2 cellular contexts compared by ENCODE assay signal in genomic region chr7:83414947-83415346, GRCh38.
TF ChIP-seq lines count a peak whose summit lies in the region.

No MANE protein-coding gene starts in this region.

TF ChIP-seq in Ishikawa, 13 proteins besides CTCF, POLR2A, EP300 and RAD21:
- TF ChIP-seq NFIC (IDR thresholded peaks at IDR 0.05) (peak; percentile 34), CREB1 (IDR thresholded peaks at IDR 0.05; ENCODE audit: low read depth) (no peak), MAX (IDR thresholded peaks at IDR 0.05) (no peak), USF1 (IDR thresholded peaks at IDR 0.05) (no peak), REST (IDR thresholded peaks at IDR 0.05; ENCODE audit: low read depth) (no peak), CEBPB (IDR thresholded peaks at IDR 0.05) (no peak), ZBTB7A (IDR thresholded peaks at IDR 0.05; ENCODE audit: low read depth) (no peak)

TF ChIP-seq in H1, 55 proteins besides CTCF, POLR2A, EP300 and RAD21:
- TF ChIP-seq SIN3A (conservative IDR thresholded peaks at IDR 0.05 in 1 of 2, IDR thresholded peaks at IDR 0.05 in 1 of 2; ENCODE audit: low read depth in 1 of 2, low read length in 2 of 2) = no peak
- TF ChIP-seq RFX5 (IDR thresholded peaks at IDR 0.05; ENCODE audit: borderline replicate concordance, low read depth, low read length) = no peak
- no peak for TF ChIP-seq HDAC2 (IDR thresholded peaks at IDR 0.05; ENCODE audit: borderline replicate concordance in 1 of 2, low read depth in 2 of 2, low read length in 2 of 2)
- no peak for TF ChIP-seq MAX (IDR thresholded peaks at IDR 0.05)
- no peak for TF ChIP-seq TCF12 (IDR thresholded peaks at IDR 0.05; ENCODE audit: low read depth, low read length)
- TF ChIP-seq JUND (IDR thresholded peaks at IDR 0.05; ENCODE audit: low read length) = no peak
- TF ChIP-seq CREB1 (IDR thresholded peaks at IDR 0.05) = no peak
- no peak for TF ChIP-seq SP1 (IDR thresholded peaks at IDR 0.05; ENCODE audit: low read depth, low read length)
- no peak for TF ChIP-seq CBX8 (IDR thresholded peaks at IDR 0.05; ENCODE audit: borderline replicate concordance, low read depth, low read length)
- no peak for TF ChIP-seq GABPA (IDR thresholded peaks at IDR 0.05; ENCODE audit: borderline replicate concordance, insufficient read depth, low read length)
- TF ChIP-seq RBBP5 (IDR thresholded peaks at IDR 0.05; ENCODE audit: borderline replicate concordance, low read depth, low read length) = no peak
- no peak for TF ChIP-seq RNF2 (IDR thresholded peaks at IDR 0.05; ENCODE audit: borderline replicate concordance, low read depth, low read length, missing control alignments, poor library complexity, severe bottlenecking)
- no peak for TF ChIP-seq ATF3 (IDR thresholded peaks at IDR 0.05; ENCODE audit: insufficient read depth, low read depth, low read length)
- TF ChIP-seq CTBP2 (IDR thresholded peaks at IDR 0.05; ENCODE audit: borderline replicate concordance, insufficient read depth, insufficient read length, low read length) = no peak
- TF ChIP-seq TAF7 (optimal IDR thresholded peaks at IDR 0.05; ENCODE audit: borderline replicate concordance, low read depth, low read length) = no peak
- TF ChIP-seq ATF2 (IDR thresholded peaks at IDR 0.05; ENCODE audit: low read length) = no peak
- no peak for TF ChIP-seq NRF1 (IDR thresholded peaks at IDR 0.05; ENCODE audit: low read depth, low read length)
- TF ChIP-seq BRCA1 (IDR thresholded peaks at IDR 0.05; ENCODE audit: low read depth, low read length) = no peak
